ENCODE assay signal across 8 cellular contexts in genomic region chr10:484441-484924, GRCh38.
A peak's percentile ranks its signal among the peaks of the same experiment; 100 is the strongest.
DNase-seq lines count a peak whose midpoint lies in the region; ATAC-seq, FAIRE-seq and TF ChIP-seq lines count a peak whose summit lies in the region.

No MANE protein-coding gene starts in this region.

- H3K4me2 ChIP-seq in A549 = peak overlapping the region; percentile 84
- H3K4me2 ChIP-seq in OCI-LY3 (ENCODE audit: low read length) = peak overlapping the region; percentile 77

- peaks cover 89% of the 10 kb centered on the region for H3K4me1 Mint-ChIP-seq in brain

- no peaks in the 10 kb centered on the region for H3K79me2 ChIP-seq in OCI-LY3 (ENCODE audit: low read length)

- no peak for TF ChIP-seq EP300 in A549 (IDR thresholded peaks at IDR 0.05)

- H3K9me3 ChIP-seq in A549 (no peaks in the 10 kb centered on the region), OCI-LY3 (ENCODE audit: insufficient read depth, low read length) (no peaks in the 10 kb centered on the region), thymus (ENCODE audit: control insufficient read depth) (no peaks in the 10 kb centered on the region)

- no peaks in the 10 kb centered on the region for H4K20me1 ChIP-seq in OCI-LY3 (ENCODE audit: insufficient read depth, low read length)

- DNase-seq in A549 (ENCODE audit: low read depth in 1 of 2, low spot score in 1 of 2) (no peak), left colon (peak in 1 of 2 donors; percentile 44), epidermal melanocyte (ENCODE audit: insufficient read length, low spot score) (no peak), NCI-H510A treated with DMSO at 0.1 percent for 48 hours (lab: John Stamatoyannopoulos, UW) (no peak)

- intact Hi-C loops in left colon (cut with DNase I, micrococcal nuclease) = no loop called here

- H3K4me1 ChIP-seq in A549 (peaks cover 5% of the 10 kb centered on the region; the same call in 1 of the 3 replicates), OCI-LY3 (ENCODE audit: low read length) (peaks cover 7% of the 10 kb centered on the region), thymus (ENCODE audit: control insufficient read depth, insufficient read depth, low read length) (no peaks in the 10 kb centered on the region)

- H3K4me3 ChIP-seq in A549 (peak overlapping the region; percentile 33), OCI-LY3 (ENCODE audit: low read length) (peak overlapping the region; percentile 83), thymus (ENCODE audit: low read length) (peak overlapping the region; percentile 57)

- TF ChIP-seq RAD21 in A549 (conservative IDR thresholded peaks at IDR 0.05 in 1 of 2, IDR thresholded peaks at IDR 0.05 in 1 of 2) = no peak

- H3K9ac ChIP-seq in OCI-LY3 (ENCODE audit: low read length) = peak overlapping the region; percentile 64

- peak overlapping the region; percentile 43 for H2AFZ ChIP-seq in OCI-LY3 (ENCODE audit: low read depth, low read length)

- POLR2A ChIA-PET in A549 (lab: Yijun Ruan, JAX) = no interaction called here

- peak; percentile 35 to 73; a peak in 3 of 6 replicates for ATAC-seq in A549
- peak; percentile 58 for ATAC-seq in GM21381 (IDR thresholded peaks at IDR 0.05; ENCODE audit: unreplicated experiment)
- ATAC-seq in left colon = peak; percentile 69

- 48% methylated on average over 20 of the region's 24 CpGs for WGBS in A549 (ENCODE audit: missing lambda C conversion rate)
- 47% methylated on average over 24 of the region's 24 CpGs for WGBS in thymus

- TF ChIP-seq CTCF in A549 (IDR thresholded peaks at IDR 0.05) = no peak
- TF ChIP-seq CTCF in OCI-LY3 (IDR thresholded peaks at IDR 0.05; ENCODE audit: low read depth, low read length) = no peak
- TF ChIP-seq CTCF in brain (conservative IDR thresholded peaks at IDR 0.05) = no peak

- H3K27ac ChIP-seq in A549 (peak overlapping the region; percentile 39 to 74; a peak in 5 of 6 replicates), OCI-LY3 (ENCODE audit: low read length) (no peak overlapping the region), thymus (ENCODE audit: low read depth) (peak overlapping the region; percentile 84)

- H3K9me3 Mint-ChIP-seq in brain = peaks cover 0 to 5% (median 0%) of the 10 kb centered on the region in 5 experiments

- H3K36me3 ChIP-seq in OCI-LY3 (replicated peaks; ENCODE audit: low read depth, low read length) = no peaks in the 10 kb centered on the region
- no peaks in the 10 kb centered on the region for H3K36me3 ChIP-seq in thymus (ENCODE audit: control insufficient read depth, insufficient read depth)

- no peaks in the 10 kb centered on the region for H3K27me3 Mint-ChIP-seq in brain

- FAIRE-seq in A549 (lab: Jason Lieb, UNC) = no peak

- CTCF ChIA-PET in A549 (lab: Yijun Ruan, JAX) = interaction anchor here (0.5 to 1.4 kb wide), 4 partner anchors 26 to 337 kb away, joined by 3 to 5 read pairs (median 3); no protein-coding TSS in a partner anchor

- peak overlapping the region in 3 of 5 experiments; percentile 49 to 63 (median 55) for H3K4me3 Mint-ChIP-seq in brain

- H3K36me3 Mint-ChIP-seq in brain = peaks cover 55% of the 10 kb centered on the region

- H3K27me3 ChIP-seq in OCI-LY3 (ENCODE audit: low read depth, low read length) (0 out of 2 replicates have a peak, but pooled peaks cover 7% of the 10 kb centered on the region), thymus (ENCODE audit: control insufficient read depth, insufficient read depth) (no peaks in the 10 kb centered on the region)

- TF ChIP-seq POLR2A in A549 (IDR thresholded peaks at IDR 0.05; ENCODE audit: low read length) = no peak

- peak overlapping the region in 3 of 5 experiments; percentile 50 to 72 (median 59) for H3K27ac Mint-ChIP-seq in brain

TF ChIP-seq in A549, 52 proteins besides CTCF, POLR2A, EP300 and RAD21:
- TF ChIP-seq HOXB5 (CRISPR knock-in tag; IDR thresholded peaks at IDR 0.05) = no peak
- no peak for TF ChIP-seq HDAC2 (IDR thresholded peaks at IDR 0.05)
- TF ChIP-seq NR3C1 (IDR thresholded peaks at IDR 0.05) = no peak
- no peak for TF ChIP-seq HEYL (CRISPR knock-in tag; IDR thresholded peaks at IDR 0.05)
- TF ChIP-seq BCL3 (IDR thresholded peaks at IDR 0.05) = no peak
- no peak for TF ChIP-seq FOXS1 (CRISPR knock-in tag; IDR thresholded peaks at IDR 0.05)
- TF ChIP-seq, protein P1, sequence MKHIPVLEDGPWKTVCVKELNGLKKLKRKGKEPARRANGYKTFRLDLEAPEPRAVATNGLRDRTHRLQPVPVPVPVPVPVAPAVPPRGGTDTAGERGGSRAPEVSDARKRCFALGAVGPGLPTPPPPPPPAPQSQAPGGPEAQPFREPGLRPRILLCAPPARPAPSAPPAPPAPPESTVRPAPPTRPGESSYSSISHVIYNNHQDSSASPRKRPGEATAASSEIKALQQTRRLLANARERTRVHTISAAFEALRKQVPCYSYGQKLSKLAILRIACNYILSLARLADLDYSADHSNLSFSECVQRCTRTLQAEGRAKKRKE (CRISPR knock-in tag; IDR thresholded peaks at IDR 0.05; ENCODE audit: low read depth) = no peak
- no peak for TF ChIP-seq ZNF302 (CRISPR knock-in tag; IDR thresholded peaks at IDR 0.05)
- TF ChIP-seq RARB (CRISPR knock-in tag; IDR thresholded peaks at IDR 0.05) = no peak
- TF ChIP-seq FOSB (CRISPR knock-in tag; IDR thresholded peaks at IDR 0.05) = no peak

Comparison
In these comparisons a context has a peak if more than half of its experiments do, and no peak if none do; other contexts are left out.
1. H3K4me3 ChIP-seq: peak in every context shown above with its lines; median percentile 83 in OCI-LY3; 57 in thymus; 33 in A549.